ENCODE assay signal across 37 cellular contexts in the genomic region with DNA sequence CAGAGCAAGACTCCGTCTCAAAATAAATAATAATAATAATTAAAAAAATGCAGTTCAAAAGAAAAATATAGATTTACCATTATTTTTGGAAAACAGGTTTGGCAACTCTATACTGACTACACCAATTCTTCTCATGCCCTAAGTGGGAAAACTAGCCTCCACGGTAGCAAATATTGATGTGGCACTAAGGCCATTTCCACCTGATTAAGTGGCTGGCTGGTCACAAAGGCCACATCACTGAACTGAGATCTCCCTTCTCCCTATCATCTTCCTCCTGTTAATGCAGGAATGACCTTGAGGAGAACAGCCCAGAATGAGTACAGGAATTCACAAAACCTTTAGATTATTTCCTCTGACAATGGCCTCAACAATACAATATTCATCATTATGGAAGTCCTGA.
"Had no signal": no experiment of that assay in that cellular context is flagged by ENCODE, and none has a peak within 500 bp of the region (broad histone marks: within the 10 kb centered on the region; RNA-seq: fewer than 3 reads in every experiment).

No MANE protein-coding gene starts in this region.

- H3K4me3 Mint-ChIP-seq: activated B cell treated with CpG ODN at 0.5 μM for 24 hours; activated CD4-positive, alpha-beta memory T cell treated with anti-CD3 and anti-CD28 coated beads for 36 hours; activated CD8-positive, alpha-beta memory T cell treated with anti-CD3 and anti-CD28 coated beads, Interleukin-2, amount 10 ng/mL, durations not matched to agents 7 days and 5 days; activated CD8-positive, alpha-beta T cell treated with anti-CD3 and anti-CD28 coated beads, Interleukin-2, amount 10 ng/mL, durations not matched to agents 7 days and 5 days; activated naive CD4-positive, alpha-beta T cell treated with anti-CD3 and anti-CD28 coated beads for 36 hours; activated naive CD4-positive, alpha-beta T cell treated with anti-CD3 and anti-CD28 coated beads, Interleukin-2, amount 50 U/mL, for 24 hours; activated naive CD8-positive, alpha-beta T cell treated with anti-CD3 and anti-CD28 coated beads for 36 hours; activated naive CD8-positive, alpha-beta T cell treated with anti-CD3 and anti-CD28 coated beads, Interleukin-2, amount 50 U/mL, for 24 hours; activated T-helper 1 cell treated with anti-CD3 and anti-CD28 coated beads, Interleukin-12 subunit alpha, Interleukin-12 subunit beta, Interleukin-2, Interleukin-4 antibody, amounts not matched to agents 30 ng/mL and 10 ng/mL and 1 ng/mL, durations not matched to agents 14 hours and 24 hours and 36 hours; T-helper 17 cell; T-helper 2 cell treated with Interferon-gamma antibody and Interleukin-4, amounts not matched to agents 5 μg/mL and 100 μg/mL, for 36 hours had no signal

- FAIRE-seq: colon, endometrium, endothelial cell of umbilical vein had no signal

- H3K4me1 ChIP-seq: adrenal gland, body of pancreas, esophagus squamous epithelium, gastroesophageal sphincter, heart right ventricle had no signal

- H3K4me3 ChIP-seq: adrenal gland, body of pancreas, esophagus squamous epithelium, gastroesophageal sphincter, heart right ventricle had no signal

- H3K27me3 Mint-ChIP-seq: activated B cell treated with CpG ODN at 0.5 μM for 24 hours; activated CD4-positive, alpha-beta memory T cell treated with anti-CD3 and anti-CD28 coated beads for 36 hours; activated CD8-positive, alpha-beta memory T cell treated with anti-CD3 and anti-CD28 coated beads, Interleukin-2, amount 10 ng/mL, durations not matched to agents 7 days and 5 days; activated naive CD4-positive, alpha-beta T cell treated with anti-CD3 and anti-CD28 coated beads, Interleukin-2, amount 50 U/mL, for 24 hours; activated naive CD8-positive, alpha-beta T cell treated with anti-CD3 and anti-CD28 coated beads for 36 hours; activated naive CD8-positive, alpha-beta T cell treated with anti-CD3 and anti-CD28 coated beads, Interleukin-2, amount 50 U/mL, for 24 hours; T-helper 17 cell had no signal

- H3K27ac Mint-ChIP-seq: activated B cell treated with CpG ODN at 0.5 μM for 24 hours; activated CD4-positive, alpha-beta memory T cell treated with anti-CD3 and anti-CD28 coated beads for 36 hours; activated CD8-positive, alpha-beta memory T cell treated with anti-CD3 and anti-CD28 coated beads, Interleukin-2, amount 10 ng/mL, durations not matched to agents 7 days and 5 days; activated CD8-positive, alpha-beta T cell treated with anti-CD3 and anti-CD28 coated beads, Interleukin-2, amount 10 ng/mL, durations not matched to agents 7 days and 5 days; activated naive CD4-positive, alpha-beta T cell treated with anti-CD3 and anti-CD28 coated beads for 36 hours; activated naive CD4-positive, alpha-beta T cell treated with anti-CD3 and anti-CD28 coated beads, Interleukin-2, amount 50 U/mL, for 24 hours; activated naive CD8-positive, alpha-beta T cell treated with anti-CD3 and anti-CD28 coated beads for 36 hours; activated naive CD8-positive, alpha-beta T cell treated with anti-CD3 and anti-CD28 coated beads, Interleukin-2, amount 50 U/mL, for 24 hours; activated T-helper 1 cell treated with anti-CD3 and anti-CD28 coated beads, Interleukin-12 subunit alpha, Interleukin-12 subunit beta, Interleukin-2, Interleukin-4 antibody, amounts not matched to agents 30 ng/mL and 10 ng/mL and 1 ng/mL, durations not matched to agents 14 hours and 24 hours and 36 hours; activated T-helper 2 cell treated with anti-CD3 and anti-CD28 coated beads, Interferon-gamma antibody, Interleukin-2, Interleukin-4, amounts not matched to agents 10 μg/mL and 5 μg/mL and 100 μg/mL, durations not matched to agents 14 hours and 24 hours and 36 hours; T-helper 17 cell; T-helper 2 cell treated with Interferon-gamma antibody and Interleukin-4, amounts not matched to agents 5 μg/mL and 100 μg/mL, for 36 hours had no signal

- H3K27ac ChIP-seq: adrenal gland, body of pancreas, epithelial cell of prostate, esophagus squamous epithelium, gastroesophageal sphincter, heart right ventricle, WERI-Rb-1 had no signal

- DNase-seq: activated B cell treated with CpG ODN at 0.5 μM for 24 hours; activated CD4-positive, alpha-beta memory T cell treated with anti-CD3 and anti-CD28 coated beads for 36 hours; activated CD4-positive, alpha-beta T cell treated with anti-CD3 and anti-CD28 coated beads for 48 hours; activated CD4-positive, alpha-beta T cell treated with anti-CD3 and anti-CD28 coated beads, Interleukin-2, amount 50 U/mL, for 1 hour; activated CD8-positive, alpha-beta memory T cell treated with anti-CD3 and anti-CD28 coated beads, Interleukin-2, amount 10 ng/mL, durations not matched to agents 7 days and 5 days; activated CD8-positive, alpha-beta memory T cell treated with anti-CD3 and anti-CD28 coated beads, Interleukin-2, amount 50 U/mL, for 4 hours; activated CD8-positive, alpha-beta T cell treated with anti-CD3 and anti-CD28 coated beads, Interleukin-2, amount 10 ng/mL, durations not matched to agents 7 days and 5 days; activated effector memory CD4-positive, alpha-beta T cell treated with anti-CD3 and anti-CD28 coated beads, Interleukin-2, amount 50 U/mL, for 16 hours; activated naive CD4-positive, alpha-beta T cell treated with anti-CD3 and anti-CD28 coated beads for 36 hours; activated naive CD8-positive, alpha-beta T cell treated with anti-CD3 and anti-CD28 coated beads for 36 hours; activated naive CD8-positive, alpha-beta T cell treated with anti-CD3 and anti-CD28 coated beads, Interleukin-2, amount 50 U/mL, for 24 hours; activated T-cell treated with anti-CD3 and anti-CD28 coated beads, Interleukin-2, amount 50 U/mL, for 1 hour; activated T-cell treated with anti-CD3 and anti-CD28 coated beads, Interleukin-2, amount 50 U/mL, for 48 hours; adrenal gland; amygdala; aorta; body of pancreas; caudate nucleus; cortex of kidney; dermis blood vessel endothelial cell; effector CD8-positive, alpha-beta T cell; esophagus squamous epithelium; foreskin melanocyte; heart right ventricle; T-helper 17 cell; T1000; WERI-Rb-1 had no signal

- H3K27me3 ChIP-seq: adrenal gland, body of pancreas, esophagus squamous epithelium, gastroesophageal sphincter, heart right ventricle had no signal

- H3K4me1 Mint-ChIP-seq: activated B cell treated with CpG ODN at 0.5 μM for 24 hours; activated CD8-positive, alpha-beta memory T cell treated with anti-CD3 and anti-CD28 coated beads, Interleukin-2, amount 10 ng/mL, durations not matched to agents 7 days and 5 days; activated naive CD4-positive, alpha-beta T cell treated with anti-CD3 and anti-CD28 coated beads, Interleukin-2, amount 50 U/mL, for 24 hours; activated naive CD8-positive, alpha-beta T cell treated with anti-CD3 and anti-CD28 coated beads for 36 hours; activated naive CD8-positive, alpha-beta T cell treated with anti-CD3 and anti-CD28 coated beads, Interleukin-2, amount 50 U/mL, for 24 hours; T-helper 17 cell had no signal

- ATAC-seq: activated CD4-positive, CD25-positive, alpha-beta regulatory T cell treated with anti-CD3 and anti-CD28 coated beads, Interleukin-2, amount 50 U/mL, for 24 hours; activated CD8-positive, alpha-beta memory T cell treated with anti-CD3 and anti-CD28 coated beads, Interleukin-2, amount 10 ng/mL, durations not matched to agents 7 days and 5 days; activated CD8-positive, alpha-beta T cell treated with anti-CD3 and anti-CD28 coated beads, Interleukin-2, amount 10 ng/mL, durations not matched to agents 7 days and 5 days; activated naive CD8-positive, alpha-beta T cell treated with anti-CD3 and anti-CD28 coated beads, Interleukin-2, amount 50 U/mL, for 24 hours; body of pancreas; gastroesophageal sphincter; T-helper 17 cell had no signal
